23 cellular contexts compared by ENCODE assay signal in genomic region chr12:115571027-115571426, GRCh38.
DNase-seq lines count a peak whose midpoint lies in the region; ATAC-seq, FAIRE-seq and TF ChIP-seq lines count a peak whose summit lies in the region.
"Had no signal": no experiment of that assay in that cellular context is flagged by ENCODE, and none has a peak within 500 bp of the region (broad histone marks: within the 10 kb centered on the region; RNA-seq: fewer than 3 reads in every experiment).

No MANE protein-coding gene starts in this region.

- POLR2A ChIA-PET in A549 (lab: Yijun Ruan, JAX): interaction anchor here (0.6 to 2.2 kb wide), 4 partner anchors 10 to 887 kb away, joined by 3 to 14 read pairs (median 4); partner anchors contain the start of gene TBX3
- POLR2A ChIA-PET in PC-3 (lab: Charles Lee; ENCODE audit: unreplicated experiment): interaction anchor here (0.7 kb wide), 1 partner anchor 362 kb away, joined by 6 read pairs; no protein-coding TSS in a partner anchor

- no peak for ATAC-seq in A549
- ATAC-seq in PC-3: no peak
- ATAC-seq in GM19351 (IDR thresholded peaks at IDR 0.05; ENCODE audit: unreplicated experiment): no peak
- ATAC-seq: GM12878, HCT116 had no signal

- DNase-seq in A549 (ENCODE audit: low read depth in 1 of 2, low spot score in 1 of 2) (no peak), PC-3 (no peak), epithelial cell of prostate (ENCODE audit: low read depth, low spot score) (no peak), kidney tubule cell (ENCODE audit: low spot score) (no peak), midbrain (lab: John Stamatoyannopoulos, UW) (no peak)
- DNase-seq: ACHN; AML-193; CD4-positive, alpha-beta T cell; CD8-positive, alpha-beta memory T cell; DMS 273 treated with DMSO at 0.1 percent for 48 hours; DMS79; GDM1; H9 had no signal

- peak overlapping the region; percentile 49 to 81; a peak in 5 of 6 replicates for H3K27ac ChIP-seq in A549
- peak overlapping the region; percentile 85 for H3K27ac ChIP-seq in PC-3 (ENCODE audit: low read length)
- peak overlapping the region; percentile 43 for H3K27ac ChIP-seq in epithelial cell of prostate
- H3K27ac ChIP-seq: 22Rv1; BLaER1 treated with 17β-estradiol and CSF1 and Interleukin-3, amounts not matched to agents 10 nM and 100 nM had no signal

- H2AFZ ChIP-seq in PC-3 (ENCODE audit: low read length): peak overlapping the region; percentile 77

- no peak for TF ChIP-seq RAD21 in A549 (conservative IDR thresholded peaks at IDR 0.05 in 1 of 2, IDR thresholded peaks at IDR 0.05 in 1 of 2)

- no peaks in the 10 kb centered on the region for H4K20me1 ChIP-seq in PC-3 (ENCODE audit: low read length)
- H4K20me1 ChIP-seq: BLaER1 treated with 17β-estradiol and CSF1 and Interleukin-3, amounts not matched to agents 10 nM and 100 nM had no signal

- H3K79me2 ChIP-seq in PC-3 (ENCODE audit: low read length): no peaks in the 10 kb centered on the region

- FAIRE-seq in A549 (lab: Jason Lieb, UNC): no peak
- FAIRE-seq: A204.1, D721Med, GM12878, GM19239 had no signal

- peak overlapping the region; percentile 70 for H3K4me2 ChIP-seq in A549
- H3K4me2 ChIP-seq in PC-3 (ENCODE audit: low read length): peak overlapping the region; percentile 82
- H3K4me2 ChIP-seq: BLaER1 treated with 17β-estradiol and CSF1 and Interleukin-3, amounts not matched to agents 10 nM and 100 nM; GM23338 had no signal

- H3K36me3 ChIP-seq in PC-3 (ENCODE audit: low read depth, low read length): no peaks in the 10 kb centered on the region
- H3K36me3 ChIP-seq: BE2C; BLaER1 treated with 17β-estradiol and CSF1 and Interleukin-3, amounts not matched to agents 10 nM and 100 nM had no signal

- CTCF ChIA-PET in A549 (lab: Yijun Ruan, JAX) (interaction anchor here (0.8 kb wide), 1 partner anchor 165 kb away, joined by 3 read pairs; no protein-coding TSS in a partner anchor), PC-3 (lab: Charles Lee) (interaction anchor here (1.0 kb wide), 1 partner anchor 183 kb away, joined by 4 read pairs; no protein-coding TSS in a partner anchor)

- H3K4me1 ChIP-seq in A549 (peaks cover 9% of the 10 kb centered on the region), PC-3 (ENCODE audit: insufficient read depth, low read length) (peaks cover 10% of the 10 kb centered on the region)

- H3K9me2 ChIP-seq in PC-3 (replicated peaks; ENCODE audit: low read length): no peaks in the 10 kb centered on the region

- TF ChIP-seq EP300 in A549 (IDR thresholded peaks at IDR 0.05): no peak

- no TSS peak for BruUV-seq in PC-3 (replicated peaks; lab: Mats Ljungman, UMichigan)

- H3K9me3 ChIP-seq in A549 (no peaks in the 10 kb centered on the region), PC-3 (ENCODE audit: low read length) (no peaks in the 10 kb centered on the region)
- H3K9me3 ChIP-seq: BE2C had no signal

- no peak for TF ChIP-seq POLR2A in A549 (IDR thresholded peaks at IDR 0.05; ENCODE audit: low read length)

- H3F3A ChIP-seq in PC-3 (ENCODE audit: low read length, unreplicated experiment): no peaks in the 10 kb centered on the region

- peak overlapping the region; percentile 44 for H3K9ac ChIP-seq in PC-3 (ENCODE audit: low read length)
- H3K9ac ChIP-seq: BLaER1 treated with 17β-estradiol and CSF1 and Interleukin-3, amounts not matched to agents 10 nM and 100 nM had no signal

- no peaks in the 10 kb centered on the region for H3K27me3 ChIP-seq in PC-3 (ENCODE audit: low read length)
- H3K27me3 ChIP-seq: BE2C had no signal

- no peak for TF ChIP-seq CTCF in A549 (IDR thresholded peaks at IDR 0.05)
- no peak for TF ChIP-seq CTCF in PC-3 (conservative IDR thresholded peaks at IDR 0.05; ENCODE audit: low read depth, low read length)

- intact Hi-C loops in PC-3 (cut with micrococcal nuclease): no loop called here

- H3K4me3 ChIP-seq in A549 (peak overlapping the region; percentile 25; the same call in 2 of the 3 replicates), PC-3 (ENCODE audit: low read length) (peak overlapping the region; percentile 53)
- H3K4me3 ChIP-seq: BLaER1 treated with 17β-estradiol and CSF1 and Interleukin-3, amounts not matched to agents 10 nM and 100 nM; GM12878; GM23338 had no signal

- WGBS in A549 (ENCODE audit: missing lambda C conversion rate): 65% methylated on average over 2 of the region's 2 CpGs

TF ChIP-seq in A549, 52 proteins besides CTCF, POLR2A, EP300 and RAD21:
- no peak for TF ChIP-seq KDM5A (IDR thresholded peaks at IDR 0.05)
